ENCODE assay signal across 9 cellular contexts in genomic region chr5:74851684-74852353, GRCh38. TPM values are rescaled to one million over a fixed set of nuclear protein-coding genes. Genes with fewer than 3 reads are reported as not detected.
A peak's percentile ranks its signal among the peaks of the same experiment; 100 is the strongest.
DNase-seq lines count a peak whose midpoint lies in the region; ATAC-seq and TF ChIP-seq lines count a peak whose summit lies in the region.
"Had no signal": no experiment of that assay in that cellular context is flagged by ENCODE, and none has a peak within 500 bp of the region (broad histone marks: within the 10 kb centered on the region; RNA-seq: fewer than 3 reads in every experiment).

No MANE protein-coding gene starts in this region.

- H3K9ac ChIP-seq in BLaER1 (no peak overlapping the region), IMR-90 (ENCODE audit: low read depth, low read length) (no peak overlapping the region)

- peak overlapping the region; percentile 33 for H3K4me2 ChIP-seq in BLaER1
- 0 out of 2 replicates have a peak overlapping the region, but pooled peaks have one; percentile 45 for H3K4me2 ChIP-seq in IMR-90 (ENCODE audit: low read depth, low read length)

- H3K27ac ChIP-seq in BLaER1 (no peak overlapping the region), IMR-90 (ENCODE audit: insufficient read depth, low read length) (no peak overlapping the region)

- H3K23ac ChIP-seq in IMR-90 (ENCODE audit: low read depth, low read length), result no peak overlapping the region

- H3K79me1 ChIP-seq in IMR-90 (ENCODE audit: low read depth in 1 of 2, low read length in 2 of 2), result no peaks in the 10 kb centered on the region

- H4K8ac ChIP-seq in IMR-90 (ENCODE audit: low read depth in 2 of 2, low read length in 2 of 2), result no peak overlapping the region

- H3K36me3 ChIP-seq in BLaER1, result peaks cover 6% of the 10 kb centered on the region; the same call in 1 of the 2 replicates
- H3K36me3 ChIP-seq in IMR-90 (ENCODE audit: control insufficient read depth, insufficient read depth, low read length), result no peaks in the 10 kb centered on the region

- H3K9me3 ChIP-seq in BLaER1 (peaks cover 18% of the 10 kb centered on the region), IMR-90 (ENCODE audit: control insufficient read depth, insufficient read depth, low read length) (no peaks in the 10 kb centered on the region)

- H3K9me1 ChIP-seq in IMR-90 (ENCODE audit: insufficient read depth, low read length), result no peaks in the 10 kb centered on the region

- intact Hi-C loops in IMR-90 (cut with micrococcal nuclease), result no loop called here

- DNase-seq in IMR-90, result peak; percentile 28
- peak; percentile 33 for DNase-seq in amniotic epithelial cell (ENCODE audit: low read depth)
- DNase-seq in lung microvascular endothelial cell (ENCODE audit: low read depth in 2 of 2), result peak; percentile 3 to 73
- no peak for DNase-seq in NCI-H2196 (lab: John Stamatoyannopoulos, UW; ENCODE audit: unreplicated experiment)
- DNase-seq in NAMALWA (ENCODE audit: low spot score), result no peak
- no peak for DNase-seq in NCI-H345 (lab: John Stamatoyannopoulos, UW)
- DNase-seq: activated CD4-positive, alpha-beta T cell treated with anti-CD3 and anti-CD28 coated beads for 48 hours had no signal

- BruUV-seq in IMR-90 (replicated peaks; lab: Mats Ljungman, UMichigan), result no TSS peak

- H2BK15ac ChIP-seq in IMR-90 (ENCODE audit: low read depth, low read length), result no peak overlapping the region

- in situ Hi-C loops in IMR-90 (cut with MboI; ENCODE audit: low sequenced_read_pairs), result no loop called here

- no peaks in the 10 kb centered on the region for H3K27me3 ChIP-seq in BLaER1
- no peaks in the 10 kb centered on the region for H3K27me3 ChIP-seq in IMR-90 (ENCODE audit: control insufficient read depth, insufficient read depth, low read length)

- CTCF ChIA-PET in IMR-90 (lab: Yijun Ruan, JAX), result interaction anchor here (1.2 kb wide), 1 partner anchor 384 kb away, joined by 3 read pairs; no protein-coding TSS in a partner anchor

- H4K5ac ChIP-seq in IMR-90 (ENCODE audit: low read depth, low read length), result no peak overlapping the region

- TF ChIP-seq CTCF in IMR-90 (conservative IDR thresholded peaks at IDR 0.05; ENCODE audit: low read depth, low read length), result no peak

- POLR2A ChIA-PET in IMR-90 (lab: Charles Lee; ENCODE audit: unreplicated experiment), result interaction anchor here (0.6 kb wide), 1 partner anchor 17 kb away, joined by 5 read pairs; no protein-coding TSS in a partner anchor

- H2AK5ac ChIP-seq in IMR-90 (ENCODE audit: low read depth, low read length), result no peak overlapping the region

- H3K4ac ChIP-seq in IMR-90 (ENCODE audit: low read depth, low read length), result no peak overlapping the region

- WGBS in IMR-90 (ENCODE audit: extremely low coverage in 2 of 2, insufficient read length in 1 of 2), 2 experiments, result no CpG with 5 or more reads among the region's 4 CpGs

- H2AFZ ChIP-seq in IMR-90 (replicated peaks; ENCODE audit: low read length, poor library complexity), result no peak overlapping the region

- ATAC-seq in IMR-90 (ENCODE audit: low read depth), result peak; percentile 61
- ATAC-seq in GM18868 (IDR thresholded peaks at IDR 0.05; ENCODE audit: unreplicated experiment), result no peak

- H2BK20ac ChIP-seq in IMR-90 (ENCODE audit: low read depth, low read length), result no peak overlapping the region

- no peak overlapping the region for H2AK9ac ChIP-seq in IMR-90 (replicated peaks; ENCODE audit: low read depth, low read length, poor library complexity)

- no peak overlapping the region for H3K14ac ChIP-seq in IMR-90 (replicated peaks; ENCODE audit: low read depth, low read length)

- no peak overlapping the region for H4K91ac ChIP-seq in IMR-90 (ENCODE audit: insufficient read depth, low read depth, low read length)

- no peak for TF ChIP-seq POLR2A in IMR-90 (IDR thresholded peaks at IDR 0.05; ENCODE audit: low read depth, low read length)

- H4K20me1 ChIP-seq in BLaER1, result no peaks in the 10 kb centered on the region
- no peaks in the 10 kb centered on the region for H4K20me1 ChIP-seq in IMR-90 (ENCODE audit: insufficient read depth, low read length)

- no peak overlapping the region for H3K18ac ChIP-seq in IMR-90 (ENCODE audit: low read depth, low read length)

- no peak overlapping the region for H2BK5ac ChIP-seq in IMR-90 (ENCODE audit: low read depth, low read length, poor library complexity, severe bottlenecking)

- H3K4me3 ChIP-seq in BLaER1, result no peak overlapping the region
- H3K4me3 ChIP-seq in IMR-90 (ENCODE audit: insufficient read depth, low read depth, low read length), result no peak overlapping the region

- peaks cover 18% of the 10 kb centered on the region for H3K4me1 ChIP-seq in BLaER1
- H3K4me1 ChIP-seq in IMR-90 (ENCODE audit: control insufficient read depth, insufficient read depth, low read length), result no peaks in the 10 kb centered on the region

- H3K56ac ChIP-seq in IMR-90 (ENCODE audit: extremely low read depth, insufficient read depth, low read length), result no peak overlapping the region

- dilution Hi-C loops in IMR-90 (cut with HindIII; ENCODE audit: low sequenced_read_pairs, unreplicated experiment), result no loop called here

- H2BK120ac ChIP-seq in IMR-90 (ENCODE audit: low read depth, low read length), result no peak overlapping the region

- TF ChIP-seq RAD21 in IMR-90 (IDR thresholded peaks at IDR 0.05; ENCODE audit: low read length), result no peak

TF ChIP-seq in IMR-90, 13 proteins besides CTCF, POLR2A, EP300 and RAD21:
- peak; percentile 80 for TF ChIP-seq NFE2L2 (IDR thresholded peaks at IDR 0.05; ENCODE audit: low read depth, low read length)
- TF ChIP-seq RCOR1 (IDR thresholded peaks at IDR 0.05; ENCODE audit: insufficient replicate concordance, low read length), result no peak
- TF ChIP-seq USF2 (IDR thresholded peaks at IDR 0.05; ENCODE audit: low read depth, low read length), result no peak
- TF ChIP-seq CEBPB (IDR thresholded peaks at IDR 0.05; ENCODE audit: low read depth, low read length), result peak; percentile 34; the same call in 1 of the 2 replicates
- no peak for TF ChIP-seq SMC3 (IDR thresholded peaks at IDR 0.05; ENCODE audit: low read depth, low read length)
- TF ChIP-seq CHD1 (IDR thresholded peaks at IDR 0.05; ENCODE audit: low read depth, low read length), result no peak

RNA-seq across cellular contexts. Expression of gene FAM169A, which starts 14.4 kb away (rescaled TPM):
- under 0.01 TPM in 2 replicates for total RNA-seq in IMR-90 (2012; rRNA removed)
- not detected in 2 replicates for polyA plus RNA-seq in IMR-90 (2012; rRNA removed)
- not detected in 2 replicates for polyA plus RNA-seq in IMR-90 (2012; cell fraction: cytosol; rRNA removed)
- 0.02 TPM in 1 of 2 replicates, not detected in the other for polyA plus RNA-seq in IMR-90 (2012; cell fraction: nucleus; rRNA removed; ENCODE audit: low replicate concordance)
- total RNA-seq in lung microvascular endothelial cell, result 1.3 and 2.4 TPM in 2 replicates

Comparison
In these comparisons a context has a peak if more than half of its experiments do, and no peak if none do; other contexts are left out.
1. DNase-seq: peak in IMR-90 (single experiment), amniotic epithelial cell (single experiment) and lung microvascular endothelial cell (2 of 2); none in NCI-H2196 (single experiment), NAMALWA (single experiment) and NCI-H345 (single experiment).